ENCODE assay signal across 8 cellular contexts in the genomic region with DNA sequence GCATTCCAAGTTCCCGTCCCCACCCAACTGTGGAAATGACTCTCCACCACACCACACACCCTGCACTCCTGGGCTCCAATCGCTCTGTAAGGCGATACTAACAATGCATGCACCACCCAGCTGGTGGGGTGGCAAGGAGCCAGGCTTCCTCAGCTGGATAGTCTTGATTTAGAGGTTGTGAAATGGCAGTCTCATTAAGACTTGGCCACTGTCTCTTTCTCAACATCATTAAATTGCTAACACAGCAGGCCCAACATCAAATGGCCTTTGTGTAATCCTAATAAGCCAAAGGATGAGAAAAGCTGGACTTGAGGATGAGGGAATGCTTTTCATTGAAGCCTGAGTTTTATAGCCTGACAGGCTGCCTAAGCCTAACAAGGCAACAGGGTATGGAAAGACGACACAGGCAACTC.
A peak's percentile ranks its signal among the peaks of the same experiment; 100 is the strongest.
DNase-seq lines count a peak whose midpoint lies in the region; ATAC-seq and TF ChIP-seq lines count a peak whose summit lies in the region.

No MANE protein-coding gene starts in this region.

- no peaks in the 10 kb centered on the region for H3K27me3 ChIP-seq in adipocyte (replicated peaks; ENCODE audit: control insufficient read depth, insufficient read depth, low read length)
- no peaks in the 10 kb centered on the region for H3K27me3 ChIP-seq in left lung

- H3K9me3 ChIP-seq in adipocyte (ENCODE audit: control insufficient read depth, low read length) = no peaks in the 10 kb centered on the region
- no peaks in the 10 kb centered on the region for H3K9me3 ChIP-seq in left lung

- ATAC-seq in left lung (peak; percentile 62), GM21529 (IDR thresholded peaks at IDR 0.05; ENCODE audit: unreplicated experiment) (no peak)
- ATAC-seq in activated naive CD4-positive, alpha-beta T cell treated with anti-CD3 and anti-CD28 coated beads, Interleukin-2, amount 50 U/mL, for 72 hours = no peak

- peaks cover 0 to 5% of the 10 kb centered on the region in 2 donors for H3K36me3 Mint-ChIP-seq in activated naive CD4-positive, alpha-beta T cell treated with anti-CD3 and anti-CD28 coated beads, Interleukin-2, amount 50 U/mL, for 72 hours

- no peak overlapping the region for H3K4me3 ChIP-seq in adipocyte (ENCODE audit: low read length)
- no peak overlapping the region for H3K4me3 ChIP-seq in left lung

- no peak overlapping the region for H3K9ac ChIP-seq in adipocyte (ENCODE audit: low read length)

- intact Hi-C loops in left lung (cut with DNase I) = no loop called here

- H3K4me1 ChIP-seq in adipocyte (ENCODE audit: control insufficient read depth, insufficient read depth, low read length) (peaks cover 3% of the 10 kb centered on the region), left lung (peaks cover 10 to 11% of the 10 kb centered on the region in 2 donors)

- no peak overlapping the region for H3K27ac Mint-ChIP-seq in activated naive CD4-positive, alpha-beta T cell treated with anti-CD3 and anti-CD28 coated beads, Interleukin-2, amount 50 U/mL, for 72 hours

- no peak overlapping the region for H3K27ac ChIP-seq in left lung

- TF ChIP-seq CTCF in AG09319 (IDR thresholded peaks at IDR 0.05; ENCODE audit: low read depth, low read length) = no peak
- no peak for TF ChIP-seq CTCF in left lung (IDR thresholded peaks at IDR 0.05)

- H3K9me3 Mint-ChIP-seq in activated naive CD4-positive, alpha-beta T cell treated with anti-CD3 and anti-CD28 coated beads, Interleukin-2, amount 50 U/mL, for 72 hours = no peaks in the 10 kb centered on the region

- H3K36me3 ChIP-seq in adipocyte (ENCODE audit: control insufficient read depth, insufficient read depth, low read length, severe bottlenecking) (no peaks in the 10 kb centered on the region), left lung (no peaks in the 10 kb centered on the region)

- DNase-seq in AG09319 (ENCODE audit: extremely low read depth, low read depth) (peak; percentile 87), NCI-H128 (lab: John Stamatoyannopoulos, UW; ENCODE audit: unreplicated experiment) (peak; percentile 77), adipocyte (ENCODE audit: low read depth) (peak; percentile 66), left lung (peak in 1 of 2 donors; percentile 37), SW480 (ENCODE audit: low spot score) (no peak)
- no peak for DNase-seq in activated naive CD4-positive, alpha-beta T cell treated with anti-CD3 and anti-CD28 coated beads, Interleukin-2, amount 50 U/mL, for 72 hours (ENCODE audit: low spot score in 2 of 2)
- no peak for DNase-seq in activated CD8-positive, alpha-beta memory T cell treated with anti-CD3 and anti-CD28 coated beads, Interleukin-2, amount 50 U/mL, for 4 hours

Comparison
In these comparisons a context has a peak if more than half of its experiments do, and no peak if none do; other contexts are left out.
1. DNase-seq: peak in AG09319 (single experiment), NCI-H128 (single experiment) and adipocyte (single experiment); none in activated naive CD4-positive, alpha-beta T cell treated with anti-CD3 and anti-CD28 coated beads, Interleukin-2, amount 50 U/mL, for 72 hours (0 of 2), SW480 (single experiment) and activated CD8-positive, alpha-beta memory T cell treated with anti-CD3 and anti-CD28 coated beads, Interleukin-2, amount 50 U/mL, for 4 hours (single experiment).